1 cellular context compared by ENCODE assay signal in the genomic region with DNA sequence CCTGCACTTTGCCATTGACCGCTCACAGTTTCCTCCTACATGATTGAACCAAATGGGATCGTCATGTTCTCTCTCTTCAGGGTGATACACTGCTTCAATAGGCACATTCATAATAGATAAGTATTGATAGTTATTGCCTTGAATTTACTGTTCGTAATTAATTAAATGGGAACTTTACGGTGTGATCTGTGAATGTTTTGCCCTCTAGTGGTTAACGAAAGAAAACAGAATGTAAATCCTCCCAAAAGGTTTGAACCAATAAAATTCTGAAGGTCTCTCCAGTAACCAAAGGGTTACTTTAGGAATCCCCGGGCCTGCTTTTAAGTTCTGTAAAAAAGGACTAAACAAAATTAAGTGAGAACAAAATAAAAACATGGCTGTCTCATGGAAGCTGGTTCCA.
TF ChIP-seq lines count a peak whose summit lies in the region.

No MANE protein-coding gene starts in this region.

TF ChIP-seq in GM12878, 131 proteins besides CTCF, POLR2A, EP300 and RAD21 (continued from another document):
- TF ChIP-seq, protein P1, sequence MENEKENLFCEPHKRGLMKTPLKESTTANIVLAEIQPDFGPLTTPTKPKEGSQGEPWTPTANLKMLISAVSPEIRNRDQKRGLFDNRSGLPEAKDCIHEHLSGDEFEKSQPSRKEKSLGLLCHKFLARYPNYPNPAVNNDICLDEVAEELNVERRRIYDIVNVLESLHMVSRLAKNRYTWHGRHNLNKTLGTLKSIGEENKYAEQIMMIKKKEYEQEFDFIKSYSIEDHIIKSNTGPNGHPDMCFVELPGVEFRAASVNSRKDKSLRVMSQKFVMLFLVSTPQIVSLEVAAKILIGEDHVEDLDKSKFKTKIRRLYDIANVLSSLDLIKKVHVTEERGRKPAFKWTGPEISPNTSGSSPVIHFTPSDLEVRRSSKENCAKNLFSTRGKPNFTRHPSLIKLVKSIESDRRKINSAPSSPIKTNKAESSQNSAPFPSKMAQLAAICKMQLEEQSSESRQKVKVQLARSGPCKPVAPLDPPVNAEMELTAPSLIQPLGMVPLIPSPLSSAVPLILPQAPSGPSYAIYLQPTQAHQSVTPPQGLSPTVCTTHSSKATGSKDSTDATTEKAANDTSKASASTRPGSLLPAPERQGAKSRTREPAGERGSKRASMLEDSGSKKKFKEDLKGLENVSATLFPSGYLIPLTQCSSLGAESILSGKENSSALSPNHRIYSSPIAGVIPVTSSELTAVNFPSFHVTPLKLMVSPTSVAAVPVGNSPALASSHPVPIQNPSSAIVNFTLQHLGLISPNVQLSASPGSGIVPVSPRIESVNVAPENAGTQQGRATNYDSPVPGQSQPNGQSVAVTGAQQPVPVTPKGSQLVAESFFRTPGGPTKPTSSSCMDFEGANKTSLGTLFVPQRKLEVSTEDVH (IDR thresholded peaks at IDR 0.05; ENCODE audit: low read depth, partially characterized antibody), result no peak
- TF ChIP-seq, protein P2, sequence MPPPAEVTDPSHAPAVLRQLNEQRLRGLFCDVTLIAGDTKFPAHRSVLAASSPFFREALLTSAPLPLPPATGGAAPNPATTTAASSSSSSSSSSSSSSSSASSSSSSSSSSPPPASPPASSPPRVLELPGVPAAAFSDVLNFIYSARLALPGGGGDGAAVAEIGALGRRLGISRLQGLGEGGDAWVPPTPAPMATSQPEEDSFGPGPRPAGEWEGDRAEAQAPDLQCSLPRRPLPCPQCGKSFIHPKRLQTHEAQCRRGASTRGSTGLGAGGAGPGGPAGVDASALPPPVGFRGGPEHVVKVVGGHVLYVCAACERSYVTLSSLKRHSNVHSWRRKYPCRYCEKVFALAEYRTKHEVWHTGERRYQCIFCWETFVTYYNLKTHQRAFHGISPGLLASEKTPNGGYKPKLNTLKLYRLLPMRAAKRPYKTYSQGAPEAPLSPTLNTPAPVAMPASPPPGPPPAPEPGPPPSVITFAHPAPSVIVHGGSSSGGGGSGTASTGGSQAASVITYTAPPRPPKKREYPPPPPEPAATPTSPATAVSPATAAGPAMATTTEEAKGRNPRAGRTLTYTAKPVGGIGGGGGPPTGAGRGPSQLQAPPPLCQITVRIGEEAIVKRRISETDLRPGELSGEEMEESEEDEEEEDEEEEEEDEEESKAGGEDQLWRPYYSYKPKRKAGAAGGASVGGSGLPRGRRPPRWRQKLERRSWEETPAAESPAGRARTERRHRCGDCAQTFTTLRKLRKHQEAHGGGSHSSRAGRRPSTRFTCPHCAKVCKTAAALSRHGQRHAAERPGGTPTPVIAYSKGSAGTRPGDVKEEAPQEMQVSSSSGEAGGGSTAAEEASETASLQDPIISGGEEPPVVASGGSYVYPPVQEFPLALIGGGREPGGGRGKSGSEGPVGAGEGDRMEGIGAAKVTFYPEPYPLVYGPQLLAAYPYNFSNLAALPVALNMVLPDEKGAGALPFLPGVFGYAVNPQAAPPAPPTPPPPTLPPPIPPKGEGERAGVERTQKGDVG (CRISPR knock-in tag; IDR thresholded peaks at IDR 0.05), result no peak
